7 cellular contexts compared by ENCODE assay signal in genomic region chr3:31455524-31455923, GRCh38.
"Had no signal": no experiment of that assay in that cellular context is flagged by ENCODE, and none has a peak within 500 bp of the region (broad histone marks: within the 10 kb centered on the region; RNA-seq: fewer than 3 reads in every experiment).

No MANE protein-coding gene starts in this region.

- H3K9ac ChIP-seq: GM23248, KMS-11 had no signal

- H3K27ac ChIP-seq: GM23248, KMS-11 had no signal

- H3K4me3 ChIP-seq: GM23248 had no signal

- DNase-seq: GM23248, GOT3, H7, HCEC 1CT, IMR-90, KBM-7 had no signal

- H2AFZ ChIP-seq: GM23248 had no signal

- H3K4me2 ChIP-seq: KMS-11 had no signal
